ENCODE assay signal across 8 cellular contexts in genomic region chr3:24264748-24265158, GRCh38.
DNase-seq lines count a peak whose midpoint lies in the region; ATAC-seq and TF ChIP-seq lines count a peak whose summit lies in the region.

No MANE protein-coding gene starts in this region.

- H3K27me3 ChIP-seq in mesenchymal stem cell (ENCODE audit: control insufficient read depth in 1 of 2, insufficient read depth in 1 of 2, low read length in 2 of 2) = no peaks in the 10 kb centered on the region

- H3K18ac ChIP-seq in mesenchymal stem cell (ENCODE audit: low read depth in 1 of 2, low read length in 2 of 2) = no peak overlapping the region

- no peak overlapping the region for H3K27ac Mint-ChIP-seq in chondrocyte (ENCODE audit: unreplicated experiment)

- H2BK120ac ChIP-seq in mesenchymal stem cell (ENCODE audit: low read depth, low read length) = no peak overlapping the region

- H2BK15ac ChIP-seq in mesenchymal stem cell (ENCODE audit: low read depth, poor library complexity, severe bottlenecking) = no peak overlapping the region

- H3K4me1 ChIP-seq in mesenchymal stem cell (ENCODE audit: control insufficient read depth, insufficient read depth, low read depth, low read length) = peaks cover 7% of the 10 kb centered on the region

- peaks cover 6% of the 10 kb centered on the region for H3K4me1 Mint-ChIP-seq in chondrocyte (ENCODE audit: low read depth)

- H4K8ac ChIP-seq in mesenchymal stem cell (ENCODE audit: low read length) = no peak overlapping the region

- H3K9ac ChIP-seq in mesenchymal stem cell (ENCODE audit: low read length) = no peak overlapping the region

- H3K79me1 ChIP-seq in mesenchymal stem cell (replicated peaks; ENCODE audit: low read length, poor library complexity, severe bottlenecking) = no peaks in the 10 kb centered on the region

- H2BK12ac ChIP-seq in mesenchymal stem cell (ENCODE audit: low read length in 2 of 2) = no peak overlapping the region

- no peak overlapping the region for H2AFZ ChIP-seq in mesenchymal stem cell (ENCODE audit: low read depth, low read length)

- H3K36me3 ChIP-seq in mesenchymal stem cell (ENCODE audit: control insufficient read depth in 1 of 2, insufficient read depth in 2 of 2, low read depth in 1 of 2, low read length in 2 of 2) = no peaks in the 10 kb centered on the region

- H3K27ac ChIP-seq in mesenchymal stem cell (ENCODE audit: low read length, poor library complexity, severe bottlenecking) = no peak overlapping the region

- H3K4ac ChIP-seq in mesenchymal stem cell (ENCODE audit: low read depth in 1 of 2, low read length in 2 of 2) = no peak overlapping the region

- no peak overlapping the region for H2AK5ac ChIP-seq in mesenchymal stem cell (ENCODE audit: low read length, severe bottlenecking)

- H3K4me3 ChIP-seq in AG04449 (ENCODE audit: low read depth, low read length) = no peak overlapping the region
- H3K4me3 ChIP-seq in mesenchymal stem cell (ENCODE audit: insufficient read depth in 1 of 2, low read depth in 1 of 2, low read length in 2 of 2) = no peak overlapping the region

- 65% methylated on average over 3 of the region's 3 CpGs for WGBS in mesenchymal stem cell

- H4K91ac ChIP-seq in mesenchymal stem cell (ENCODE audit: low read length) = no peak overlapping the region

- ATAC-seq in HG02678 (IDR thresholded peaks at IDR 0.05; ENCODE audit: unreplicated experiment) = peak; percentile 80

- POLR2A ChIA-PET in AG04449 (lab: Yijun Ruan, JAX) = no interaction called here

- CTCF ChIA-PET in AG04449 (lab: Yijun Ruan, JAX) = interaction anchor here (0.6 to 1.5 kb wide), 11 partner anchors 9 to 757 kb away, joined by 3 to 5 read pairs (median 3); no protein-coding TSS in a partner anchor

- no peak overlapping the region for H3K14ac ChIP-seq in mesenchymal stem cell (ENCODE audit: low read length in 2 of 2)

- TF ChIP-seq CTCF in AG04449 (IDR thresholded peaks at IDR 0.05; ENCODE audit: insufficient read depth, low read length, missing control alignments) (peak; percentile 61), GM13976 (IDR thresholded peaks at IDR 0.05; ENCODE audit: borderline replicate concordance, control extremely low read depth, extremely low read depth, insufficient read depth, missing control alignments) (peak; percentile 43), chondrocyte (IDR thresholded peaks at IDR 0.05) (peak; percentile 89)

- H3K27me3 Mint-ChIP-seq in chondrocyte (ENCODE audit: low read depth) = no peaks in the 10 kb centered on the region

- no peak overlapping the region for H3K4me2 ChIP-seq in mesenchymal stem cell (ENCODE audit: low read length, poor library complexity, severe bottlenecking)

- DNase-seq in AG04449 (ENCODE audit: low read depth, low spot score) = no peak
- DNase-seq in GM13976 (ENCODE audit: low spot score) = peak; percentile 54
- DNase-seq in NCI-H2171 (lab: John Stamatoyannopoulos, UW) = peak; percentile 9
- DNase-seq in chondrocyte (ENCODE audit: low spot score) = no peak
- peak; percentile 53 for DNase-seq in mesenchymal stem cell
- no peak for DNase-seq in NCI-H128 (lab: John Stamatoyannopoulos, UW; ENCODE audit: unreplicated experiment)
- DNase-seq in NCI-H524 treated with DMSO at 0.1 percent for 48 hours (lab: John Stamatoyannopoulos, UW) = no peak

- H3K4me3 Mint-ChIP-seq in chondrocyte (ENCODE audit: unreplicated experiment) = no peak overlapping the region

- H3K23ac ChIP-seq in mesenchymal stem cell (ENCODE audit: low read length in 2 of 2) = no peak overlapping the region

- peaks cover 3% of the 10 kb centered on the region for H3K9me3 Mint-ChIP-seq in chondrocyte (ENCODE audit: low read depth)

- H3K9me3 ChIP-seq in mesenchymal stem cell (ENCODE audit: control insufficient read depth, low read length) = no peaks in the 10 kb centered on the region

- in situ Hi-C loops in GM13976 (cut with MboI; ENCODE audit: low sequenced_read_pairs, unreplicated experiment) = no loop called here

- H3K36me3 Mint-ChIP-seq in chondrocyte (ENCODE audit: low read depth) = no peaks in the 10 kb centered on the region

- no peak overlapping the region for H2BK5ac ChIP-seq in mesenchymal stem cell (ENCODE audit: low read depth, low read length, poor library complexity, severe bottlenecking)

Comparison
In these comparisons a context has a peak if more than half of its experiments do, and no peak if none do; other contexts are left out.
1. DNase-seq: peak in GM13976 (single experiment), NCI-H2171 (single experiment) and mesenchymal stem cell (single experiment); none in AG04449 (single experiment), chondrocyte (single experiment), NCI-H128 (single experiment) and NCI-H524 treated with DMSO at 0.1 percent for 48 hours (single experiment).
2. Peak in every context shown above with its lines, with median percentiles within 50 percentile points of each other: CTCF ChIP-seq.